Comparison of ENCODE assay signal across 9 cellular contexts in genomic region chr2:8543065-8543411, GRCh38.
A peak's percentile ranks its signal among the peaks of the same experiment; 100 is the strongest.
DNase-seq lines count a peak whose midpoint lies in the region; ATAC-seq and TF ChIP-seq lines count a peak whose summit lies in the region.
"Had no signal": no experiment of that assay in that cellular context is flagged by ENCODE, and none has a peak within 500 bp of the region (broad histone marks: within the 10 kb centered on the region; RNA-seq: fewer than 3 reads in every experiment).

No MANE protein-coding gene starts in this region.

- DNase-seq in GM10266 (ENCODE audit: extremely low spot score) (no peak), H7 (peak; percentile 59), T-helper 17 cell (peak in 2 of 3 donors; percentile 21 to 49), memory B cell (ENCODE audit: low spot score in 2 of 2) (no peak), NOMO-1 treated with DMSO at 0.1 percent for 48 hours (lab: John Stamatoyannopoulos, UW; ENCODE audit: unreplicated experiment) (no peak), SIG-M5 treated with dmso at 0.1 percent for 504 hours (lab: John Stamatoyannopoulos, UW; ENCODE audit: unreplicated experiment) (no peak), COR-L47 (lab: John Stamatoyannopoulos, UW) (no peak), NCI-H1930 (lab: John Stamatoyannopoulos, UW) (no peak)

- no peak overlapping the region for H3K4me3 ChIP-seq in H7 (ENCODE audit: insufficient read depth, low read depth, low read length)
- H3K4me3 ChIP-seq: pancreas had no signal

- H3K9me3 Mint-ChIP-seq in memory B cell, result no peaks in the 10 kb centered on the region

- ATAC-seq in T-helper 17 cell (peak; percentile 55), memory B cell (ENCODE audit: low read depth) (peak; percentile 21)

- H3K36me3 Mint-ChIP-seq in T-helper 17 cell (ENCODE audit: low read depth), result no peaks in the 10 kb centered on the region
- H3K36me3 Mint-ChIP-seq in memory B cell, result no peaks in the 10 kb centered on the region

- H3K4me3 Mint-ChIP-seq in T-helper 17 cell (peak overlapping the region; percentile 86), memory B cell (no peak overlapping the region)

- no peaks in the 10 kb centered on the region for H3K9me3 ChIP-seq in T-helper 17 cell (ENCODE audit: control insufficient read depth, low read length, poor library complexity, severe bottlenecking)
- H3K9me3 ChIP-seq: pancreas had no signal

- no peaks in the 10 kb centered on the region for H3K36me3 ChIP-seq in H7 (replicated peaks; ENCODE audit: control insufficient read depth, insufficient read depth, low read length)
- H3K36me3 ChIP-seq: pancreas had no signal

- no peaks in the 10 kb centered on the region; the same call in 1 of the 2 replicates for H3K27me3 ChIP-seq in H7 (ENCODE audit: control insufficient read depth, insufficient read depth, low read length)
- H3K27me3 ChIP-seq: pancreas had no signal

- H3K27ac Mint-ChIP-seq in T-helper 17 cell (peak overlapping the region; percentile 98), memory B cell (no peak overlapping the region)

- H3K27me3 Mint-ChIP-seq in T-helper 17 cell (no peaks in the 10 kb centered on the region), memory B cell (peaks cover 17% of the 10 kb centered on the region)

- H3K4me1 Mint-ChIP-seq in T-helper 17 cell, result peaks cover 74% of the 10 kb centered on the region
- H3K4me1 Mint-ChIP-seq in memory B cell, result peaks cover 21% of the 10 kb centered on the region

- TF ChIP-seq CTCF in GM10266 (IDR thresholded peaks at IDR 0.05; ENCODE audit: control insufficient read depth, insufficient read depth, low read depth, missing control alignments), result peak; percentile 14

Comparison
In these comparisons a context has a peak if more than half of its experiments do, and no peak if none do; other contexts are left out.
1. DNase-seq: peak in H7 (single experiment) and T-helper 17 cell (2 of 3); none in GM10266 (single experiment), memory B cell (0 of 2), NOMO-1 treated with DMSO at 0.1 percent for 48 hours (single experiment), SIG-M5 treated with dmso at 0.1 percent for 504 hours (single experiment), COR-L47 (single experiment) and NCI-H1930 (0 of 2).